In the genomic region with DNA sequence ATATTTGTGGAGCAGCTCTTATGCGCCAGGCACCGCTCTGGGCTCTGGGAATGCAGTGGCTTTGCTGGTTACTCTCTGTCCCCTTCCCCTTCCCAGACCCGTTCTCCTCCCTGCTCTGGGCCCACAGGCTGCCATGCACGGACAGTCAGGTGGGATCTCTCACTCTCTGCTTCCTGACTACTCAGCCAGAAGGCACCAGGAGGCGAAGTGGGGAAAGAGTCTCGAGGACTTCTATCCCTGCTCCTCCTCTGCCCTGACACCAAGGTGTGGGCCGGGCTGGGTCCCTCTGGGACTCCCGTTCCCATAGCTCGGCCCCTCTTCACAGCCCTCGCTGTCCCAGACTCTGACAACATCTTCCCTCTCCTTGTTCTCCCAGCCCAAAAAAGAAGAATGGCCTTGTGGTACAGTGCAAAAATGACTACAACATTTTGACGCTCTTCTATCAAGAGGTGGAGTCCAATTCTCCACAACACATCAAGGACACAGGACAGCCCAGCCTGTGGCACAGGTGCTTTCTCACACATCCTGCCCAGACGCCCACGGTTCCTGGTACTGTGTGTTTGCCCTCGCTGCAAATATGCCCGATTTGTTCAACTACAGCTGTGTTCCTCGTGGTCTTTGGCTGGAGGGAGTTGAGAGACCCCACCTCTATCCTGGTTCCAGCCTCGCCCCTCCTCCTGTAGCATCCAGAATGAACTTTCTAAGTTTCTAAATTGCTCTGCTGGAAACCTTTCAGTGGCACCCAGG, we compare ENCODE assay signal across 11 cellular contexts. TPM values are rescaled to one million over a fixed set of nuclear protein-coding genes. Genes with fewer than 3 reads are reported as not detected.
DNase-seq lines count a peak whose midpoint lies in the region; ATAC-seq and TF ChIP-seq lines count a peak whose summit lies in the region.
"Had no signal": no experiment of that assay in that cellular context is flagged by ENCODE, and none has a peak within 500 bp of the region (broad histone marks: within the 10 kb centered on the region; RNA-seq: fewer than 3 reads in every experiment).

No MANE protein-coding gene starts in this region.

- peaks cover 9% of the 10 kb centered on the region for H3K27me3 Mint-ChIP-seq in H9 (ENCODE audit: low read depth)
- H3K27me3 Mint-ChIP-seq in activated T-helper 2 cell treated with anti-CD3 and anti-CD28 coated beads, Interferon-gamma antibody, Interleukin-2, Interleukin-4, amounts not matched to agents 10 μg/mL and 5 μg/mL and 100 μg/mL, durations not matched to agents 14 hours and 24 hours and 36 hours (ENCODE audit: low read depth) = no peaks in the 10 kb centered on the region
- no peaks in the 10 kb centered on the region for H3K27me3 Mint-ChIP-seq in natural killer cell (ENCODE audit: low read depth in 2 of 2)

- no peaks in the 10 kb centered on the region for H3K79me1 ChIP-seq in H9 (ENCODE audit: insufficient read depth, low read depth, low read length, poor library complexity, severe bottlenecking)

- H4K8ac ChIP-seq in H9 (replicated peaks; ENCODE audit: insufficient read length, low read depth, low read length) = no peak overlapping the region

- no peak overlapping the region; a peak in 3 of 7 replicates for H3K27ac Mint-ChIP-seq in H9
- peak overlapping the region; percentile 93 for H3K27ac Mint-ChIP-seq in activated T-helper 2 cell treated with anti-CD3 and anti-CD28 coated beads, Interferon-gamma antibody, Interleukin-2, Interleukin-4, amounts not matched to agents 10 μg/mL and 5 μg/mL and 100 μg/mL, durations not matched to agents 14 hours and 24 hours and 36 hours
- H3K27ac Mint-ChIP-seq in natural killer cell = peak overlapping the region; percentile 77 to 92

- WGBS in H9 (ENCODE audit: extremely low coverage, insufficient read length, low lambda C conversion rate) = no CpG with 5 or more reads among the region's 17 CpGs

- H2BK120ac ChIP-seq in H9 (ENCODE audit: low read depth, low read length, poor library complexity, severe bottlenecking) = no peak overlapping the region

- no peak overlapping the region for H3K4ac ChIP-seq in H9 (ENCODE audit: low read depth, low read length)

- H3K27me3 ChIP-seq in H9 (ENCODE audit: insufficient read depth, low read length) = no peaks in the 10 kb centered on the region
- H3K27me3 ChIP-seq: colonic mucosa had no signal

- H2BK12ac ChIP-seq in H9 (ENCODE audit: insufficient read length, low read depth, low read length) = no peak overlapping the region

- no peak overlapping the region for H4K91ac ChIP-seq in H9 (ENCODE audit: insufficient read length, low read depth, low read length)

- H3K23me2 ChIP-seq in H9 (ENCODE audit: insufficient read length, low read depth, low read length, poor library complexity, severe bottlenecking) = no peaks in the 10 kb centered on the region

- H3K9me3 ChIP-seq in H9 (ENCODE audit: control insufficient read depth, low read depth, low read length) = no peaks in the 10 kb centered on the region
- H3K9me3 ChIP-seq: colonic mucosa had no signal

- H3K4me1 ChIP-seq in H9 (ENCODE audit: insufficient read depth, low read length) = no peaks in the 10 kb centered on the region
- H3K4me1 ChIP-seq: colonic mucosa had no signal

- intact Hi-C loops in activated T-helper 2 cell treated with anti-CD3 and anti-CD28 coated beads, Interferon-gamma antibody, Interleukin-2, Interleukin-4, amounts not matched to agents 10 μg/mL and 5 μg/mL and 100 μg/mL, durations not matched to agents 14 hours and 24 hours and 36 hours (cut with micrococcal nuclease) = no loop called here
- intact Hi-C loops in natural killer cell (cut with micrococcal nuclease) = no loop called here

- no peak overlapping the region for H3K56ac ChIP-seq in H9 (ENCODE audit: insufficient read length, low read depth, low read length)

- no peak overlapping the region for H2BK5ac ChIP-seq in H9 (ENCODE audit: insufficient read length, low read length)

- DNase-seq in H9 = peak; percentile 28
- DNase-seq in activated T-helper 2 cell treated with anti-CD3 and anti-CD28 coated beads, Interferon-gamma antibody, Interleukin-2, Interleukin-4, amounts not matched to agents 10 μg/mL and 5 μg/mL and 100 μg/mL, durations not matched to agents 14 hours and 24 hours and 36 hours (ENCODE audit: low spot score) = peak; percentile 12
- DNase-seq in natural killer cell = no peak
- no peak for DNase-seq in coronary artery (ENCODE audit: low spot score)
- DNase-seq in NCI-H2107 treated with DMSO at 0.1 percent for 48 hours (lab: John Stamatoyannopoulos, UW; ENCODE audit: unreplicated experiment) = no peak
- no peak for DNase-seq in NCI-H2081 (lab: John Stamatoyannopoulos, UW)
- DNase-seq: colonic mucosa, NCI-H1694 treated with DMSO at 0.1 percent for 48 hours had no signal

- H3T11ph ChIP-seq in H9 (ENCODE audit: low read length) = no peak overlapping the region

- no peak overlapping the region for H4K5ac ChIP-seq in H9 (ENCODE audit: insufficient read length, low read depth, low read length)

- no peak overlapping the region for H2AFZ ChIP-seq in H9 (ENCODE audit: low read length)

- H3K23ac ChIP-seq in H9 (ENCODE audit: insufficient read length, low read depth, low read length) = no peak overlapping the region

- ATAC-seq in natural killer cell (no peak), HG02884 (IDR thresholded peaks at IDR 0.05; ENCODE audit: unreplicated experiment) (no peak)

- no peak overlapping the region for H2AK5ac ChIP-seq in H9 (ENCODE audit: insufficient read length, low read length)

- no peak overlapping the region for H3K4me3 ChIP-seq in coronary artery
- H3K4me3 ChIP-seq: colonic mucosa had no signal

- H3K4me1 Mint-ChIP-seq in H9 = peaks cover 13 to 16% of the 10 kb centered on the region in 2 experiments; a peak in 3 of 4 replicates
- H3K4me1 Mint-ChIP-seq in activated T-helper 2 cell treated with anti-CD3 and anti-CD28 coated beads, Interferon-gamma antibody, Interleukin-2, Interleukin-4, amounts not matched to agents 10 μg/mL and 5 μg/mL and 100 μg/mL, durations not matched to agents 14 hours and 24 hours and 36 hours (ENCODE audit: low read depth) = peaks cover 74% of the 10 kb centered on the region
- peaks cover 45 to 74% of the 10 kb centered on the region in 2 donors for H3K4me1 Mint-ChIP-seq in natural killer cell

- H2BK15ac ChIP-seq in H9 (ENCODE audit: low read depth, low read length) = no peak overlapping the region

- TF ChIP-seq CTCF in C4-2B (conservative IDR thresholded peaks at IDR 0.05) = no peak
- no peak for TF ChIP-seq CTCF in H9 (conservative IDR thresholded peaks at IDR 0.05)
- TF ChIP-seq CTCF in natural killer cell (IDR thresholded peaks at IDR 0.05) = no peak
- no peak for TF ChIP-seq CTCF in coronary artery (IDR thresholded peaks at IDR 0.05)

- H3K9ac ChIP-seq in H9 (ENCODE audit: extremely low read depth, insufficient read length, low read length) = no peak overlapping the region

- no peak overlapping the region for H3K18ac ChIP-seq in H9 (ENCODE audit: insufficient read length, low read depth, low read length)

- H3K36me3 Mint-ChIP-seq in H9 (ENCODE audit: insufficient read depth in 1 of 3, low read depth in 3 of 3) (no peaks in the 10 kb centered on the region; a peak in 1 of 7 replicates), natural killer cell (no peaks in the 10 kb centered on the region)
- peaks cover 8% of the 10 kb centered on the region for H3K36me3 Mint-ChIP-seq in activated T-helper 2 cell treated with anti-CD3 and anti-CD28 coated beads, Interferon-gamma antibody, Interleukin-2, Interleukin-4, amounts not matched to agents 10 μg/mL and 5 μg/mL and 100 μg/mL, durations not matched to agents 14 hours and 24 hours and 36 hours (ENCODE audit: low read depth)

- no peaks in the 10 kb centered on the region for H4K20me1 ChIP-seq in H9 (ENCODE audit: control insufficient read depth, insufficient read depth, insufficient read length)

- no peak overlapping the region for H2BK20ac ChIP-seq in H9 (ENCODE audit: low read depth, low read length, poor library complexity, severe bottlenecking)

- H3K9me3 Mint-ChIP-seq in H9 (no peaks in the 10 kb centered on the region), natural killer cell (no peaks in the 10 kb centered on the region)
- peaks cover 8% of the 10 kb centered on the region for H3K9me3 Mint-ChIP-seq in activated T-helper 2 cell treated with anti-CD3 and anti-CD28 coated beads, Interferon-gamma antibody, Interleukin-2, Interleukin-4, amounts not matched to agents 10 μg/mL and 5 μg/mL and 100 μg/mL, durations not matched to agents 14 hours and 24 hours and 36 hours

- no peaks in the 10 kb centered on the region for H3K79me2 ChIP-seq in H9 (ENCODE audit: insufficient read depth, low read length)

- no peak overlapping the region for H3K14ac ChIP-seq in H9 (ENCODE audit: insufficient read depth, low read length)

- H3K4me2 ChIP-seq in H9 (ENCODE audit: insufficient read depth, insufficient read length, low read length) = no peak overlapping the region

- H3K27ac ChIP-seq in C4-2B (peak overlapping the region; percentile 17; the same call in 1 of the 2 replicates), H9 (ENCODE audit: insufficient read length, low read depth, low read length) (no peak overlapping the region), coronary artery (no peak overlapping the region)
- H3K27ac ChIP-seq: colonic mucosa had no signal

- H3K4me3 Mint-ChIP-seq in H9 (no peak overlapping the region; a peak in 1 of 5 replicates), natural killer cell (peak overlapping the region; percentile 68)
- H3K4me3 Mint-ChIP-seq in activated T-helper 2 cell treated with anti-CD3 and anti-CD28 coated beads, Interferon-gamma antibody, Interleukin-2, Interleukin-4, amounts not matched to agents 10 μg/mL and 5 μg/mL and 100 μg/mL, durations not matched to agents 14 hours and 24 hours and 36 hours (ENCODE audit: low read depth) = peak overlapping the region; percentile 60

RNA-seq across cellular contexts. Expression of a gene that starts 14.0 kb away (rescaled TPM):
- total RNA-seq in H9 (2021) (13.5 and 14.9 TPM in 2 replicates), natural killer cell (100 to 1,000 TPM; 300 to 564 (median 432) TPM)
- total RNA-seq in activated T-helper 2 cell treated with anti-CD3 and anti-CD28 coated beads, Interferon-gamma antibody, Interleukin-2, Interleukin-4, amounts not matched to agents 10 μg/mL and 5 μg/mL and 100 μg/mL, durations not matched to agents 14 hours and 24 hours and 36 hours = 238 and 260 TPM in 2 replicates

RNA-seq across cellular contexts. Expression of a gene that starts 21.0 kb away (rescaled TPM):
- total RNA-seq in H9 (2021) (0.72 and 0.81 TPM in 2 replicates), natural killer cell (10 to 100 TPM in 1 of 3 donors, 1 to 10 TPM in 2; 5.5 to 11.3 (median 8.8) TPM)
- 1.3 and 1.5 TPM in 2 replicates for total RNA-seq in activated T-helper 2 cell treated with anti-CD3 and anti-CD28 coated beads, Interferon-gamma antibody, Interleukin-2, Interleukin-4, amounts not matched to agents 10 μg/mL and 5 μg/mL and 100 μg/mL, durations not matched to agents 14 hours and 24 hours and 36 hours
- total RNA-seq: lung microvascular endothelial cell had no signal

RNA-seq across cellular contexts. Expression of a gene that starts 42.9 kb away (rescaled TPM):
- total RNA-seq in H9 (2021) (2.7 TPM in 2 replicates), natural killer cell (1 to 10 TPM in 1 of 3 donors, under 1 TPM in 2; 0.18 to 1.3 (median 0.38) TPM)
- 0.09 and 0.21 TPM in 2 replicates for total RNA-seq in activated T-helper 2 cell treated with anti-CD3 and anti-CD28 coated beads, Interferon-gamma antibody, Interleukin-2, Interleukin-4, amounts not matched to agents 10 μg/mL and 5 μg/mL and 100 μg/mL, durations not matched to agents 14 hours and 24 hours and 36 hours
- total RNA-seq: lung microvascular endothelial cell had no signal

RNA-seq across cellular contexts. Expression of a gene that starts 49.4 kb away (rescaled TPM):
- total RNA-seq in H9 (2021) = 212 and 220 TPM in 2 replicates
- total RNA-seq in activated T-helper 2 cell treated with anti-CD3 and anti-CD28 coated beads, Interferon-gamma antibody, Interleukin-2, Interleukin-4, amounts not matched to agents 10 μg/mL and 5 μg/mL and 100 μg/mL, durations not matched to agents 14 hours and 24 hours and 36 hours = 201 and 206 TPM in 2 replicates
- total RNA-seq in natural killer cell = 100 to 1,000 TPM in 1 of 3 donors, 10 to 100 TPM in 2; 62.6 to 106 (median 86.1) TPM

Comparison
In these comparisons a context has a peak if more than half of its experiments do, and no peak if none do; other contexts are left out.
1. DNase-seq: peak in H9 (single experiment) and activated T-helper 2 cell treated with anti-CD3 and anti-CD28 coated beads, Interferon-gamma antibody, Interleukin-2, Interleukin-4, amounts not matched to agents 10 μg/mL and 5 μg/mL and 100 μg/mL, durations not matched to agents 14 hours and 24 hours and 36 hours (single experiment); none in natural killer cell (single experiment), coronary artery (single experiment), NCI-H2107 treated with DMSO at 0.1 percent for 48 hours (single experiment) and NCI-H2081 (0 of 2).
2. H3K27ac Mint-ChIP-seq: peak in activated T-helper 2 cell treated with anti-CD3 and anti-CD28 coated beads, Interferon-gamma antibody, Interleukin-2, Interleukin-4, amounts not matched to agents 10 μg/mL and 5 μg/mL and 100 μg/mL, durations not matched to agents 14 hours and 24 hours and 36 hours (single experiment) and natural killer cell (2 of 2); none in H9 (0 of 3).
3. H3K4me3 Mint-ChIP-seq: peak in activated T-helper 2 cell treated with anti-CD3 and anti-CD28 coated beads, Interferon-gamma antibody, Interleukin-2, Interleukin-4, amounts not matched to agents 10 μg/mL and 5 μg/mL and 100 μg/mL, durations not matched to agents 14 hours and 24 hours and 36 hours (single experiment) and natural killer cell (single experiment); none in H9 (0 of 2).
4. RNA of a gene that starts 14.0 kb away (total RNA-seq): 300 to 564 TPM in natural killer cell and 238 to 260 TPM in activated T-helper 2 cell treated with anti-CD3 and anti-CD28 coated beads, Interferon-gamma antibody, Interleukin-2, Interleukin-4, amounts not matched to agents 10 μg/mL and 5 μg/mL and 100 μg/mL, durations not matched to agents 14 hours and 24 hours and 36 hours; 13.5 to 14.9 TPM in H9; every median in the first group is over 10 times any median in the second.